Comparison of ENCODE assay signal across 23 cellular contexts in the genomic region with DNA sequence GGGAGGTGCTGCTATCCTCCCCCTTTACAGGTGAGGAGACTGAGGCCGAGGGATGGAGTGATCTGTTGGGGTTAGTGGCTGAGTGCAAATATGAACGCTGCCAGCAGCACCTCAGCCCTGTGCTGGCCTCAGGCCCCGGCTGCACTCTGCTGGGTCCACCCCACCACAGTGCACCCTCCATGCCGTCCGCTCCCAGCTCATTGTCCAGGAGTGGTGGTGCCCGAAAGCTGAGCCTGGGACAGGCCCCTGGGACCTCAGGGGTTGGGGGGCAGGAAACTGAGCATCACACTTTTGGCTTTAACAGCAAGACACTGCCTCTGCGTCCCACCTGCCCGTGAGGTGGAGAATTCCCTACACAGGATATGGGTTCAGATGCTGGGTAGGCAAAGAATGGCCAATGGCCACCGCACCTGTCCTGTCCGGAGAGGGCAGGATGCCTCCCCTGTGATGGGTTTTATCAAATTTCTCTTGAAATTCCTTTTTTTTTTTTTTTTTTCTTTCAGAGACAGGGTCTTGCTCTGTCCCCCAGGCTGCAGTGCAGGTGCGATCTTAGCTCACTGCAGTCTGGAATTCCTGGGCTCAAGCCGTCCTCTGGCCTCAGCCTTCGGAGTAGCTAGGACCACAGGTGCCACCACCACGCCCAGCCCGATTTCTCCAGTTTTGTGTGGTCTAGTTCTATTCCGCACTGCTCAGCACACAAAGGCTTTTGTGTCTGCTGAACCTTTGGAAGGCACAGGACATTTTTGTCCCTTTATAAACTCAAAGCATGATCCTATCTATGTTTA.
"Had no signal": no experiment of that assay in that cellular context is flagged by ENCODE, and none has a peak within 500 bp of the region (broad histone marks: within the 10 kb centered on the region; RNA-seq: fewer than 3 reads in every experiment).

No MANE protein-coding gene starts in this region.

- H3K27ac Mint-ChIP-seq: mesothelial cell of epicardium; natural killer cell; stimulated activated naive B cell treated with anti-CD40 and anti-IgM and Interleukin-4, amounts not matched to agents 10 μg/mL and 1 μg/mL and 100 μg/mL, for 72 hours; stimulated activated naive CD8-positive, alpha-beta T cell treated with anti-CD3 and anti-CD28 coated beads, Interleukin-15, Interleukin-2, amounts not matched to agents 100 ng/mL and 50 ng/mL, for 24 hours; type B pancreatic cell had no signal

- H3K27ac ChIP-seq: left ventricle myocardium inferior, neutrophil, parathyroid adenoma, psoas muscle, right lobe of liver, tibial nerve, uterus had no signal

- H3K4me3 Mint-ChIP-seq: mesothelial cell of epicardium; naive B cell; natural killer cell; stimulated activated naive B cell treated with anti-CD40 and anti-IgM and Interleukin-4, amounts not matched to agents 10 μg/mL and 1 μg/mL and 100 μg/mL, for 72 hours; stimulated activated naive CD8-positive, alpha-beta T cell treated with anti-CD3 and anti-CD28 coated beads, Interleukin-15, Interleukin-2, amounts not matched to agents 100 ng/mL and 50 ng/mL, for 24 hours; type B pancreatic cell had no signal

- H3K4me2 ChIP-seq: smooth muscle cell had no signal

- H3K9me3 ChIP-seq: neutrophil, psoas muscle, right lobe of liver, uterus had no signal

- H3K9ac ChIP-seq: parathyroid adenoma had no signal

- H3K27me3 Mint-ChIP-seq: naive B cell; stimulated activated naive CD8-positive, alpha-beta T cell treated with anti-CD3 and anti-CD28 coated beads, Interleukin-15, Interleukin-2, amounts not matched to agents 100 ng/mL and 50 ng/mL, for 24 hours had no signal

- H3K27me3 ChIP-seq: neutrophil, right lobe of liver, uterus had no signal

- H2AFZ ChIP-seq: parathyroid adenoma had no signal

- H3K9me3 Mint-ChIP-seq: mesothelial cell of epicardium; natural killer cell; stimulated activated naive CD8-positive, alpha-beta T cell treated with anti-CD3 and anti-CD28 coated beads, Interleukin-15, Interleukin-2, amounts not matched to agents 100 ng/mL and 50 ng/mL, for 24 hours; type B pancreatic cell had no signal

- H3K4me3 ChIP-seq: left ventricle myocardium inferior, lung, psoas muscle, right lobe of liver, smooth muscle cell, tibial nerve, uterus had no signal

- H3K36me3 Mint-ChIP-seq: mesothelial cell of epicardium; naive B cell; natural killer cell; stimulated activated naive B cell treated with anti-CD40 and anti-IgM and Interleukin-4, amounts not matched to agents 10 μg/mL and 1 μg/mL and 100 μg/mL, for 72 hours; type B pancreatic cell had no signal

- H3K79me2 ChIP-seq: parathyroid adenoma had no signal

- ATAC-seq: natural killer cell; psoas muscle; stimulated activated naive B cell treated with anti-CD40 and anti-IgM and Interleukin-4, amounts not matched to agents 10 μg/mL and 1 μg/mL and 100 μg/mL, for 72 hours had no signal

- H3K36me3 ChIP-seq: left ventricle myocardium inferior, neutrophil, right lobe of liver, tibial nerve, uterus had no signal

- DNase-seq: hippocampal formation; left ventricle myocardium inferior; mesendoderm; naive B cell; natural killer cell; occipital lobe; stimulated activated CD4-positive, alpha-beta T cell treated with anti-CD3 and anti-CD28 coated beads, Interleukin-12 subunit alpha, Interleukin-12 subunit beta, amount 100 ng/mL, for 4 hours; stimulated activated CD4-positive, alpha-beta T cell treated with anti-CD3 and anti-CD28 coated beads, Interleukin-15, amount 100 ng/mL, for 24 hours; stimulated activated CD4-positive, alpha-beta T cell treated with anti-CD3 and anti-CD28 coated beads, Interleukin-2, amount 100 ng/mL, for 24 hours; stimulated activated CD4-positive, alpha-beta T cell treated with anti-CD3 and anti-CD28 coated beads, Interleukin-4, amount 100 ng/mL, for 1 hour; stimulated activated naive B cell treated with anti-CD40 and anti-IgM and Interleukin-4, amounts not matched to agents 10 μg/mL and 1 μg/mL and 100 μg/mL, for 72 hours; substantia nigra; uterus had no signal

- H3K4me1 ChIP-seq: left ventricle myocardium inferior, psoas muscle, right lobe of liver, tibial nerve, uterus had no signal
